ENCODE assay signal across 20 cellular contexts in the genomic region with DNA sequence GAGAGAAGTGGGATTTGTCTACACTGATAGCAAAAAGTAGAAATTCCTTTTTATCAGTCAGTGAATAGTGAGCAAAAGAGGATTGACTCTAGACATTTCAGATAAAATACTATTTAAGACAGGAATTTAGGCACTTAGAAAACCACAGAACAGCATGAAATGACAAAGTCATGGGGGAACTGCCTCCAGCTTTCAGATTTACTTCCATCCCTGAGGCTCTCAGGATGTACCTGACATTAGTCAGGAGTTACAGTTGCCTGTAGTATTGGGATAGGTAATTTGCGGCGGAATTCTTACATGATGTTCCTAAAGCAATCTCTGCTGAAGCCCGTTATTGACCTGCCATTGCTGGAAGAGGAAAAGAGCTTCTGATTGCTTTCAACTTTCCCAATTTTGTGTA.
"Had no signal": no experiment of that assay in that cellular context is flagged by ENCODE, and none has a peak within 500 bp of the region (broad histone marks: within the 10 kb centered on the region; RNA-seq: fewer than 3 reads in every experiment).

No MANE protein-coding gene starts in this region.

- H3K9me3 ChIP-seq: Peyer's patch, SJCRH30 had no signal

- H3K36me3 ChIP-seq: Peyer's patch, SJCRH30 had no signal

- H3K4me1 ChIP-seq: Peyer's patch had no signal

- DNase-seq: KBM-7; MV-4-11; NCI-H1048; NCI-H1105; NCI-H1417; NCI-H1436 treated with DMSO at 0.1 percent for 48 hours; NCI-H1694; NCI-H187 treated with DMSO at 0.1 percent for 48 hours; NCI-H2029 treated with DMSO at 0.1 percent for 48 hours; NCI-H345; NCI-H524; NCI-H526 treated with DMSO at 0.1 percent for 48 hours; NCI-H774; NK-92 treated with Interleukin-12 subunit alpha and Interleukin-12 subunit beta, amount 100 ng/mL, for 24 hours; PC-9; Peyer's patch; SHP77 treated with DMSO at 0.1 percent for 48 hours; SJCRH30 had no signal

- H3K27me3 ChIP-seq: Peyer's patch, SJCRH30 had no signal

- ATAC-seq: Right ventricle myocardium inferior, SK-N-SH treated with all-trans-retinoic acid at 6 μM for 48 hours had no signal

- H2AFZ ChIP-seq: PC-9 had no signal

- H3K4me2 ChIP-seq: PC-9 had no signal

- H3K27ac ChIP-seq: PC-9, Peyer's patch, SJCRH30 had no signal

- H3K4me3 ChIP-seq: PC-9, Peyer's patch, SJCRH30 had no signal
